ENCODE assay signal across 1 cellular context in the genomic region with DNA sequence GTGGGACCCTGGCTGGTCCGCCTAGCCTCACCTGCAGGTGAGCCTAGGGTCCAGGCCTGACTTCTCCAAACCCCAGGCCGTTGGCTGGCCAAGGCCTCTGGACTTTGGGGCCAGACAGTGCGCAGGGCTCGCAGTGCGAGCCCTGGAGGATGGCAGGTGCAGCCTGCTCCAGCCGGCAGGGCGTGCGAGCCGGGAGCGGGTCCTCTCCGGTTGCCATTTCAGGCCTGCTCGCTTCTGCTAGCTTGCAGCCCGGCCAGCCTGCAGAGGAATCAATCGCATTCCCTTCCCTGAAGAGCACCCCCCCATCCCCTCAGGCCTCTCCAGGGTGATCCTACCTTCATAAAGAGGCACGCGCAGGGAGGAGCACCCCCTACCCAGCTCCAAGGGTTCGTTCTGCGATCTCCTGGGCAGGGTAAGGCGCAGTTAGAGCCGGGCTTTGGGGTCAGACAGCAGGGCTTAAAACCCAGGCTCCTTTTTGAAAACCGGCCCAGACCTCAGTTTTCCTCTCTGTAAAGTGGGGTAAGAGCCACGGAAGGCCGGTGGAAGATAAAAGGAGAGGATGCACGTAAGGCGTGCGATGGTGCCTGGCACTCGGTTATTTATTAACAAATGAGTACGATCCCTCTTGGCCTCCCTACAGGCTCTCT.
TF ChIP-seq lines count a peak whose summit lies in the region.

No MANE protein-coding gene starts in this region.

TF ChIP-seq in H1, 55 proteins besides CTCF, POLR2A, EP300 and RAD21:
- TF ChIP-seq MAFK (IDR thresholded peaks at IDR 0.05; ENCODE audit: low read depth, low read length) (no peak), BRCA1 (IDR thresholded peaks at IDR 0.05; ENCODE audit: low read depth, low read length) (no peak), BCL11A (IDR thresholded peaks at IDR 0.05; ENCODE audit: low read depth in 2 of 2, low read length in 2 of 2) (no peak), TBP (IDR thresholded peaks at IDR 0.05; ENCODE audit: low read depth, low read length) (no peak), HDAC2 (IDR thresholded peaks at IDR 0.05; ENCODE audit: borderline replicate concordance in 1 of 2, low read depth in 2 of 2, low read length in 2 of 2) (peak in 1 of 2 experiments; percentile 84; a peak in 2 of 4 replicates), KDM1A (IDR thresholded peaks at IDR 0.05; ENCODE audit: borderline replicate concordance, low read length) (peak; percentile 89; the same call in 1 of the 2 replicates)
- TF ChIP-seq, protein P1, sequence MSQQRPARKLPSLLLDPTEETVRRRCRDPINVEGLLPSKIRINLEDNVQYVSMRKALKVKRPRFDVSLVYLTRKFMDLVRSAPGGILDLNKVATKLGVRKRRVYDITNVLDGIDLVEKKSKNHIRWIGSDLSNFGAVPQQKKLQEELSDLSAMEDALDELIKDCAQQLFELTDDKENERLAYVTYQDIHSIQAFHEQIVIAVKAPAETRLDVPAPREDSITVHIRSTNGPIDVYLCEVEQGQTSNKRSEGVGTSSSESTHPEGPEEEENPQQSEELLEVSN (IDR thresholded peaks at IDR 0.05), result no peak
